In genomic region chr10:80171248-80171660, GRCh38 we compare ENCODE assay signal across 13 cellular contexts. TPM values are rescaled to one million over a fixed set of nuclear protein-coding genes. Genes with fewer than 3 reads are reported as not detected.
DNase-seq lines count a peak whose midpoint lies in the region; ATAC-seq and TF ChIP-seq lines count a peak whose summit lies in the region.
"Had no signal": no experiment of that assay in that cellular context is flagged by ENCODE, and none has a peak within 500 bp of the region (broad histone marks: within the 10 kb centered on the region; RNA-seq: fewer than 3 reads in every experiment).

No MANE protein-coding gene starts in this region.

- H3K27me3 Mint-ChIP-seq in MCF 10A (ENCODE audit: insufficient read depth, unreplicated experiment) (no peaks in the 10 kb centered on the region), type B pancreatic cell (no peaks in the 10 kb centered on the region)

- no peak overlapping the region for H3K4me3 ChIP-seq in lower lobe of right lung
- H3K4me3 ChIP-seq: Peyer's patch had no signal

- peaks cover 13% of the 10 kb centered on the region for H3K36me3 Mint-ChIP-seq in MCF 10A (ENCODE audit: insufficient read depth, unreplicated experiment)
- H3K36me3 Mint-ChIP-seq in type B pancreatic cell: peaks cover 9% of the 10 kb centered on the region

- peaks cover 68% of the 10 kb centered on the region for H3K4me1 ChIP-seq in lower lobe of right lung

- no TSS peak for BruUV-seq in MCF 10A (replicated peaks; lab: Mats Ljungman, UMichigan)

- H3K27me3 ChIP-seq in lower lobe of right lung (ENCODE audit: low read depth): no peaks in the 10 kb centered on the region
- H3K27me3 ChIP-seq: Peyer's patch had no signal

- no peaks in the 10 kb centered on the region for H3K9me3 ChIP-seq in lower lobe of right lung
- H3K9me3 ChIP-seq: Peyer's patch had no signal

- H3K27ac ChIP-seq in RWPE1: peak overlapping the region; percentile 12
- peak overlapping the region; percentile 55 for H3K27ac ChIP-seq in lower lobe of right lung
- H3K27ac ChIP-seq: HL-60 had no signal

- intact Hi-C loops in MCF 10A (cut with micrococcal nuclease): no loop called here
- intact Hi-C loops in lower lobe of right lung (cut with DNase I): no loop called here

- TF ChIP-seq CTCF in MCF 10A (IDR thresholded peaks at IDR 0.05; ENCODE audit: unreplicated experiment) (no peak), RWPE1 (conservative IDR thresholded peaks at IDR 0.05; ENCODE audit: low read depth) (no peak), lower lobe of right lung (IDR thresholded peaks at IDR 0.05) (no peak), type B pancreatic cell (conservative IDR thresholded peaks at IDR 0.05) (no peak), GM10266 (IDR thresholded peaks at IDR 0.05; ENCODE audit: control insufficient read depth, insufficient read depth, low read depth, missing control alignments) (no peak)

- peaks cover 91% of the 10 kb centered on the region for H3K36me3 ChIP-seq in lower lobe of right lung

- CTCF ChIA-PET in MCF 10A (lab: Yijun Ruan, JAX) (interaction anchor here (0.6 kb wide), 1 partner anchor 274 kb away, joined by 3 read pairs; no protein-coding TSS in a partner anchor), RWPE1 (lab: Yijun Ruan, JAX) (interaction anchor here (0.6 to 1.4 kb wide), 2 partner anchors 26 to 51 kb away, joined by 3 to 4 read pairs; no protein-coding TSS in a partner anchor)

- H3K4me1 Mint-ChIP-seq in MCF 10A (ENCODE audit: insufficient read depth, unreplicated experiment) (peaks cover 24% of the 10 kb centered on the region), type B pancreatic cell (ENCODE audit: unreplicated experiment) (peaks cover 10% of the 10 kb centered on the region)

- H3K4me3 Mint-ChIP-seq in MCF 10A (ENCODE audit: unreplicated experiment): no peak overlapping the region
- H3K4me3 Mint-ChIP-seq in type B pancreatic cell: peak overlapping the region; percentile 44

- H3K27ac Mint-ChIP-seq in MCF 10A (ENCODE audit: low read depth, unreplicated experiment): no peak overlapping the region
- H3K27ac Mint-ChIP-seq in type B pancreatic cell: peak overlapping the region; percentile 63

- POLR2A ChIA-PET in MCF 10A (lab: Yijun Ruan, JAX): no interaction called here
- POLR2A ChIA-PET in RWPE1 (lab: Yijun Ruan, JAX; ENCODE audit: low non-redundant PET): no interaction called here

- DNase-seq in T47D (ENCODE audit: low read depth in 1 of 2, low spot score in 1 of 2) (peak; percentile 37 to 68), MCF 10A (ENCODE audit: unreplicated experiment) (no peak), RWPE1 (ENCODE audit: low spot score) (peak; percentile 49), lower lobe of right lung (peak; percentile 77), type B pancreatic cell (ENCODE audit: extremely low spot score, unreplicated experiment) (no peak), GM10266 (ENCODE audit: extremely low spot score) (no peak), NCI-H2196 (lab: John Stamatoyannopoulos, UW; ENCODE audit: unreplicated experiment) (no peak)
- DNase-seq: dermis blood vessel endothelial cell, NCI-H446 had no signal

- in situ Hi-C loops in T47D (cut with HindIII; ENCODE audit: low pct_unique_long_range_greater_than_20kb, low sequenced_read_pairs): no loop called here

- H3K9me3 Mint-ChIP-seq in MCF 10A (ENCODE audit: unreplicated experiment) (no peaks in the 10 kb centered on the region), type B pancreatic cell (no peaks in the 10 kb centered on the region)

- ATAC-seq in lower lobe of right lung: peak; percentile 88 to 89
- no peak for ATAC-seq in GM21737 (IDR thresholded peaks at IDR 0.05; ENCODE audit: unreplicated experiment)

RNA-seq across cellular contexts. Expression of gene ANXA11, which starts 34.1 kb away (rescaled TPM):
- total RNA-seq in MCF 10A (2022): 68.5 and 93.8 TPM in 2 replicates
- total RNA-seq in lower lobe of right lung: 306 TPM
- 122 and 248 TPM in 2 replicates for total RNA-seq in type B pancreatic cell (ENCODE audit: low replicate concordance)

RNA-seq across cellular contexts. Expression of gene PLAC9, which starts 38.7 kb away (rescaled TPM):
- total RNA-seq in MCF 10A (2022): 0.93 and 1.0 TPM in 2 replicates
- 38.0 TPM for total RNA-seq in lower lobe of right lung
- total RNA-seq in type B pancreatic cell (ENCODE audit: low replicate concordance): 8.2 TPM in 1 of 2 replicates, not detected in the other
- total RNA-seq: M059J had no signal

Comparison
In these comparisons a context has a peak if more than half of its experiments do, and no peak if none do; other contexts are left out.
1. DNase-seq: peak in T47D (2 of 2), RWPE1 (single experiment) and lower lobe of right lung (single experiment); none in MCF 10A (single experiment), type B pancreatic cell (single experiment), GM10266 (single experiment) and NCI-H2196 (single experiment).